Comparison of ENCODE assay signal across 7 cellular contexts in the genomic region with DNA sequence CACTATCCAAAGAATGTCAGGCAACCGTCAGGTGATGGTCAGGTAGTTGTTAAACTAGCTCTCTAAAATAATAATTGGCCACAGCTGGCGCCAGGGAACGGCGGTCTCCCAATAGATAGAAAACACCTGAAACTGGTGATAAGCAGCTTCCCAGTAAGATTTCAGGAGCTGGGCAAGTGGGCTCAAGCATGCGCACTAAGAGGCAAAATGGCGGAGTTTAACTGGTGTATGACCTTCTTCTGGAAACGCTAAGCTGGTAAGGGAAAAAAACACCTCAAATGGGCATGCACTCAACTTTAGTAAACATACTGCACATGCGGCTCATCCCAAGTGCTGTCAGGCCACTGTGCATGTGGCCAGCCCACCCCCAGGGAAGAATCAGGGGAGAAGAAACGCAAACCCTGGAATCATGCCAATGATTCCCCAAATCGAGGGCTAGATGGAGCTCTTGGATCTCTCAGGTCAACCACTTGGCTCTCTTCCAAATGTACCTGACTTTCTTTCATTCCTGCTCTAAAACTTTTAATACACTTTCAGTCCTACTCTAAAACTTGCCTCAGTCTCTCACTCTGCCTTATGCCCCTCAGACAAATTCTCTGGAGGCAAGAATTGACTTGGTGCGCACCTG.
A peak's percentile ranks its signal among the peaks of the same experiment; 100 is the strongest.
DNase-seq lines count a peak whose midpoint lies in the region; ATAC-seq and TF ChIP-seq lines count a peak whose summit lies in the region.

No MANE protein-coding gene starts in this region.

- H3K9ac ChIP-seq in NT2/D1 (ENCODE audit: insufficient read length, low read depth): no peak overlapping the region

- DNase-seq in NT2/D1 (ENCODE audit: low read depth, low spot score): peak; percentile 28
- peak; percentile 76 for DNase-seq in epithelial cell of esophagus (ENCODE audit: low read depth)
- peak; percentile 53 for DNase-seq in renal cortical epithelial cell (ENCODE audit: low read depth)
- no peak for DNase-seq in cortex of kidney (lab: John Stamatoyannopoulos, UW)

- no peaks in the 10 kb centered on the region for H3K27me3 ChIP-seq in NT2/D1 (ENCODE audit: insufficient read depth, insufficient read length)

- peak; percentile 42; the same call in 1 of the 2 replicates for TF ChIP-seq RAD21 in Ishikawa (IDR thresholded peaks at IDR 0.05; ENCODE audit: low read depth)

- no peak overlapping the region for H3K4me3 ChIP-seq in NT2/D1 (ENCODE audit: insufficient read length, low read depth)
- no peak overlapping the region for H3K4me3 ChIP-seq in epithelial cell of esophagus (ENCODE audit: low read length)

- H3K4me1 ChIP-seq in NT2/D1 (ENCODE audit: insufficient read depth, insufficient read length): no peaks in the 10 kb centered on the region

- no peaks in the 10 kb centered on the region for H3K9me3 ChIP-seq in NT2/D1 (ENCODE audit: insufficient read depth, low read length)

- TF ChIP-seq EP300 in Ishikawa (IDR thresholded peaks at IDR 0.05; ENCODE audit: borderline replicate concordance): no peak

- H3K36me3 ChIP-seq in NT2/D1 (ENCODE audit: insufficient read depth, insufficient read length, low read length): no peaks in the 10 kb centered on the region

- peak; percentile 57 for TF ChIP-seq CTCF in epithelial cell of esophagus (IDR thresholded peaks at IDR 0.05; ENCODE audit: insufficient read depth, low read depth, low read length, missing control alignments)

- ATAC-seq in HG03175 (IDR thresholded peaks at IDR 0.05; ENCODE audit: unreplicated experiment): no peak
- no peak for ATAC-seq in HG03521 (IDR thresholded peaks at IDR 0.05; ENCODE audit: unreplicated experiment)

TF ChIP-seq in Ishikawa, 13 proteins besides CTCF, POLR2A, EP300 and RAD21:
- TF ChIP-seq EGR1 (IDR thresholded peaks at IDR 0.05) (no peak), CREB1 (IDR thresholded peaks at IDR 0.05; ENCODE audit: low read depth) (no peak), YY1 (IDR thresholded peaks at IDR 0.05; ENCODE audit: low read depth) (no peak), NFIC (IDR thresholded peaks at IDR 0.05) (peak; percentile 85)
- TF ChIP-seq, protein P1, sequence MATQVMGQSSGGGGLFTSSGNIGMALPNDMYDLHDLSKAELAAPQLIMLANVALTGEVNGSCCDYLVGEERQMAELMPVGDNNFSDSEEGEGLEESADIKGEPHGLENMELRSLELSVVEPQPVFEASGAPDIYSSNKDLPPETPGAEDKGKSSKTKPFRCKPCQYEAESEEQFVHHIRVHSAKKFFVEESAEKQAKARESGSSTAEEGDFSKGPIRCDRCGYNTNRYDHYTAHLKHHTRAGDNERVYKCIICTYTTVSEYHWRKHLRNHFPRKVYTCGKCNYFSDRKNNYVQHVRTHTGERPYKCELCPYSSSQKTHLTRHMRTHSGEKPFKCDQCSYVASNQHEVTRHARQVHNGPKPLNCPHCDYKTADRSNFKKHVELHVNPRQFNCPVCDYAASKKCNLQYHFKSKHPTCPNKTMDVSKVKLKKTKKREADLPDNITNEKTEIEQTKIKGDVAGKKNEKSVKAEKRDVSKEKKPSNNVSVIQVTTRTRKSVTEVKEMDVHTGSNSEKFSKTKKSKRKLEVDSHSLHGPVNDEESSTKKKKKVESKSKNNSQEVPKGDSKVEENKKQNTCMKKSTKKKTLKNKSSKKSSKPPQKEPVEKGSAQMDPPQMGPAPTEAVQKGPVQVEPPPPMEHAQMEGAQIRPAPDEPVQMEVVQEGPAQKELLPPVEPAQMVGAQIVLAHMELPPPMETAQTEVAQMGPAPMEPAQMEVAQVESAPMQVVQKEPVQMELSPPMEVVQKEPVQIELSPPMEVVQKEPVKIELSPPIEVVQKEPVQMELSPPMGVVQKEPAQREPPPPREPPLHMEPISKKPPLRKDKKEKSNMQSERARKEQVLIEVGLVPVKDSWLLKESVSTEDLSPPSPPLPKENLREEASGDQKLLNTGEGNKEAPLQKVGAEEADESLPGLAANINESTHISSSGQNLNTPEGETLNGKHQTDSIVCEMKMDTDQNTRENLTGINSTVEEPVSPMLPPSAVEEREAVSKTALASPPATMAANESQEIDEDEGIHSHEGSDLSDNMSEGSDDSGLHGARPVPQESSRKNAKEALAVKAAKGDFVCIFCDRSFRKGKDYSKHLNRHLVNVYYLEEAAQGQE (IDR thresholded peaks at IDR 0.05; ENCODE audit: low read depth): no peak
